8 cellular contexts compared by ENCODE assay signal in genomic region chr2:42141687-42142475, GRCh38. TPM values are rescaled to one million over a fixed set of nuclear protein-coding genes. Genes with fewer than 3 reads are reported as not detected.
DNase-seq lines count a peak whose midpoint lies in the region; ATAC-seq and TF ChIP-seq lines count a peak whose summit lies in the region.

No MANE protein-coding gene starts in this region.

- peak in 1 of 3 donors; percentile 52 for DNase-seq in CD4-positive, CD25-positive, alpha-beta regulatory T cell
- DNase-seq in RWPE1 (ENCODE audit: low spot score) (no peak), brain microvascular endothelial cell (peak; percentile 96), inferior parietal cortex (ENCODE audit: extremely low spot score) (peak; percentile 30)

- H3K27ac ChIP-seq in CD4-positive, CD25-positive, alpha-beta regulatory T cell (ENCODE audit: insufficient read depth, low read length, poor library complexity, severe bottlenecking) = peak overlapping the region; percentile 61
- peak overlapping the region; percentile 79 for H3K27ac ChIP-seq in RWPE1
- peak overlapping the region; percentile 99 for H3K27ac ChIP-seq in brain microvascular endothelial cell
- H3K27ac ChIP-seq in skin epidermis = peak overlapping the region in 20 of 21 experiments; percentile 31 to 94 (median 84)

- TF ChIP-seq CTCF in RWPE1 (conservative IDR thresholded peaks at IDR 0.05; ENCODE audit: low read depth) = no peak
- TF ChIP-seq CTCF in brain microvascular endothelial cell (IDR thresholded peaks at IDR 0.05; ENCODE audit: low read depth, low read length, missing control alignments) = no peak

- POLR2A ChIA-PET in RWPE1 (lab: Yijun Ruan, JAX; ENCODE audit: low non-redundant PET) = no interaction called here

- H3K27ac Mint-ChIP-seq in CD4-positive, CD25-positive, alpha-beta regulatory T cell = peak overlapping the region; percentile 79 to 89 (median 88)
- peak overlapping the region in 1 of 3 donors; percentile 57 for H3K27ac Mint-ChIP-seq in IgD-negative memory B cell

- H3K9me3 ChIP-seq in CD4-positive, CD25-positive, alpha-beta regulatory T cell (ENCODE audit: control insufficient read depth in 2 of 2, low read length in 2 of 2) = no peaks in the 10 kb centered on the region

- in situ Hi-C loops in brain microvascular endothelial cell (cut with HindIII; ENCODE audit: low pct_ligation_motif_present, low sequenced_read_pairs) = no loop called here

- H3K27me3 Mint-ChIP-seq in CD4-positive, CD25-positive, alpha-beta regulatory T cell = no peaks in the 10 kb centered on the region
- H3K27me3 Mint-ChIP-seq in IgD-negative memory B cell = no peaks in the 10 kb centered on the region

- H3K27me3 ChIP-seq in CD4-positive, CD25-positive, alpha-beta regulatory T cell (ENCODE audit: control insufficient read depth, insufficient read depth, low read length) = no peaks in the 10 kb centered on the region
- H3K27me3 ChIP-seq in brain microvascular endothelial cell (replicated peaks) = no peaks in the 10 kb centered on the region

- H3K4me1 ChIP-seq in CD4-positive, CD25-positive, alpha-beta regulatory T cell (ENCODE audit: control insufficient read depth, insufficient read depth, low read length, poor library complexity, severe bottlenecking) = peaks cover 36% of the 10 kb centered on the region

- ATAC-seq in CD4-positive, CD25-positive, alpha-beta regulatory T cell (ENCODE audit: low read depth in 2 of 2) = peak; percentile 44 to 47
- ATAC-seq in HG03045 (IDR thresholded peaks at IDR 0.05; ENCODE audit: unreplicated experiment) (no peak), HG02885 (IDR thresholded peaks at IDR 0.05; ENCODE audit: poor library complexity, unreplicated experiment) (no peak)

- CTCF ChIA-PET in RWPE1 (lab: Yijun Ruan, JAX) = no interaction called here

- H3K4me3 ChIP-seq in CD4-positive, CD25-positive, alpha-beta regulatory T cell (ENCODE audit: low read depth, low read length) = peak overlapping the region; percentile 44
- peak overlapping the region; percentile 37 for H3K4me3 ChIP-seq in brain microvascular endothelial cell (ENCODE audit: low read depth, low read length)
- peak overlapping the region in 3 of 7 experiments; percentile 12 to 18 (median 13) for H3K4me3 ChIP-seq in skin epidermis

- no peaks in the 10 kb centered on the region for H3K36me3 ChIP-seq in CD4-positive, CD25-positive, alpha-beta regulatory T cell (ENCODE audit: control insufficient read depth, insufficient read depth, low read length)
- H3K36me3 ChIP-seq in brain microvascular endothelial cell (replicated peaks) = no peaks in the 10 kb centered on the region

- no peaks in the 10 kb centered on the region for H3K36me3 Mint-ChIP-seq in CD4-positive, CD25-positive, alpha-beta regulatory T cell
- peaks cover 10% of the 10 kb centered on the region for H3K36me3 Mint-ChIP-seq in IgD-negative memory B cell

- H3K4me3 Mint-ChIP-seq in CD4-positive, CD25-positive, alpha-beta regulatory T cell = peak overlapping the region in 3 of 4 donors; percentile 22 to 81 (median 58)
- peak overlapping the region in 3 of 4 donors; percentile 8 to 82 (median 51) for H3K4me3 Mint-ChIP-seq in IgD-negative memory B cell

- H3K9me3 Mint-ChIP-seq in CD4-positive, CD25-positive, alpha-beta regulatory T cell = peaks cover 0 to 1% (median 0%) of the 10 kb centered on the region in 7 donors
- no peaks in the 10 kb centered on the region for H3K9me3 Mint-ChIP-seq in IgD-negative memory B cell

- peaks cover 8 to 73% (median 49%) of the 10 kb centered on the region in 4 donors for H3K4me1 Mint-ChIP-seq in CD4-positive, CD25-positive, alpha-beta regulatory T cell
- peaks cover 18 to 35% (median 21%) of the 10 kb centered on the region in 3 donors for H3K4me1 Mint-ChIP-seq in IgD-negative memory B cell

RNA-seq across cellular contexts. Expression of gene EML4, which starts 27.3 kb away (rescaled TPM):
- 293 TPM for total RNA-seq in CD4-positive, CD25-positive, alpha-beta regulatory T cell
- polyA plus RNA-seq in CD4-positive, CD25-positive, alpha-beta regulatory T cell = 10 to 100 TPM; 83.7 to 92.7 (median 89.7) TPM
- polyA plus RNA-seq in IgD-negative memory B cell = 78.3 TPM

Comparison
In these comparisons a context has a peak if more than half of its experiments do, and no peak if none do; other contexts are left out.
1. ATAC-seq: peak in CD4-positive, CD25-positive, alpha-beta regulatory T cell (2 of 2); none in HG03045 (single experiment) and HG02885 (single experiment).
2. Peak in every context shown above with its lines, with median percentiles within 50 percentile points of each other: H3K27ac ChIP-seq.